Comparison of ENCODE assay signal across 2 cellular contexts in the genomic region with DNA sequence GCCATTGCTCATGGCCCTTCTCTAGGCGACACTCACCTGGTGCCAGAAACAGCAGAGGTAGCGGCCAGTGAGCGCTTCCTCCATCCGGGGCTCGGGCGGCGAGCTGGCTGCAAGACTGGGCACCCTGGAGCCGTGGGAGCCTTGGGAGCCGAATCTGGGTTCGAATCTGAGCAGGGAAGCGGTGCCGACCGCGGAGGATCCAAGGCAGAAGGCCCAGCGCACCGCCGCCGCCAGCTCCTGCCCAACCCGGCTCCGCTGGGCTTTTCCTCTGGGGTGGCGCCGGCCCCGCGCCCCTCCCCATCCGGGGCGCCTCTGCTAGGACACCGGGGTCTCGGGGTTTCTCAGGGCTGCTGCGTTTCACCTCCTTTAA.
TF ChIP-seq lines count a peak whose summit lies in the region.

No MANE protein-coding gene starts in this region.

TF ChIP-seq in neural cell, 6 proteins besides CTCF, POLR2A, EP300 and RAD21 (continued from another document):
- TF ChIP-seq, protein P1, sequence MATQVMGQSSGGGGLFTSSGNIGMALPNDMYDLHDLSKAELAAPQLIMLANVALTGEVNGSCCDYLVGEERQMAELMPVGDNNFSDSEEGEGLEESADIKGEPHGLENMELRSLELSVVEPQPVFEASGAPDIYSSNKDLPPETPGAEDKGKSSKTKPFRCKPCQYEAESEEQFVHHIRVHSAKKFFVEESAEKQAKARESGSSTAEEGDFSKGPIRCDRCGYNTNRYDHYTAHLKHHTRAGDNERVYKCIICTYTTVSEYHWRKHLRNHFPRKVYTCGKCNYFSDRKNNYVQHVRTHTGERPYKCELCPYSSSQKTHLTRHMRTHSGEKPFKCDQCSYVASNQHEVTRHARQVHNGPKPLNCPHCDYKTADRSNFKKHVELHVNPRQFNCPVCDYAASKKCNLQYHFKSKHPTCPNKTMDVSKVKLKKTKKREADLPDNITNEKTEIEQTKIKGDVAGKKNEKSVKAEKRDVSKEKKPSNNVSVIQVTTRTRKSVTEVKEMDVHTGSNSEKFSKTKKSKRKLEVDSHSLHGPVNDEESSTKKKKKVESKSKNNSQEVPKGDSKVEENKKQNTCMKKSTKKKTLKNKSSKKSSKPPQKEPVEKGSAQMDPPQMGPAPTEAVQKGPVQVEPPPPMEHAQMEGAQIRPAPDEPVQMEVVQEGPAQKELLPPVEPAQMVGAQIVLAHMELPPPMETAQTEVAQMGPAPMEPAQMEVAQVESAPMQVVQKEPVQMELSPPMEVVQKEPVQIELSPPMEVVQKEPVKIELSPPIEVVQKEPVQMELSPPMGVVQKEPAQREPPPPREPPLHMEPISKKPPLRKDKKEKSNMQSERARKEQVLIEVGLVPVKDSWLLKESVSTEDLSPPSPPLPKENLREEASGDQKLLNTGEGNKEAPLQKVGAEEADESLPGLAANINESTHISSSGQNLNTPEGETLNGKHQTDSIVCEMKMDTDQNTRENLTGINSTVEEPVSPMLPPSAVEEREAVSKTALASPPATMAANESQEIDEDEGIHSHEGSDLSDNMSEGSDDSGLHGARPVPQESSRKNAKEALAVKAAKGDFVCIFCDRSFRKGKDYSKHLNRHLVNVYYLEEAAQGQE (IDR thresholded peaks at IDR 0.05; ENCODE audit: borderline replicate concordance): no peak
- TF ChIP-seq POLR2AphosphoS5 (IDR thresholded peaks at IDR 0.05): no peak
- TF ChIP-seq TAF1 (IDR thresholded peaks at IDR 0.05; ENCODE audit: low read depth): no peak
- no peak for TF ChIP-seq MXI1 (conservative IDR thresholded peaks at IDR 0.05; ENCODE audit: poor library complexity, severe bottlenecking)
- no peak for TF ChIP-seq SMC3 (conservative IDR thresholded peaks at IDR 0.05; ENCODE audit: poor library complexity)

TF ChIP-seq in HEK293T, 16 proteins besides CTCF, POLR2A, EP300 and RAD21 (continued from another document):
- TF ChIP-seq SUZ12 (IDR thresholded peaks at IDR 0.05) (no peak), FOXA1 (IDR thresholded peaks at IDR 0.05) (no peak)
TF ChIP-seq in HEK293T: peak in this region for 0.
